7 cellular contexts compared by ENCODE assay signal in genomic region chr20:50815162-50815989, GRCh38. TPM values are rescaled to one million over a fixed set of nuclear protein-coding genes. Genes with fewer than 3 reads are reported as not detected.
DNase-seq lines count a peak whose midpoint lies in the region; ATAC-seq and TF ChIP-seq lines count a peak whose summit lies in the region.

No MANE protein-coding gene starts in this region.

- ATAC-seq in GM18858 (IDR thresholded peaks at IDR 0.05; ENCODE audit: unreplicated experiment) (peak; percentile 43), HG02885 (IDR thresholded peaks at IDR 0.05; ENCODE audit: poor library complexity, unreplicated experiment) (peak; percentile 57), T-helper 17 cell (no peak), mucosa of descending colon (peak; percentile 26)

- H3K27me3 Mint-ChIP-seq in T-helper 17 cell: no peaks in the 10 kb centered on the region

- no peak overlapping the region for H3K27ac Mint-ChIP-seq in T-helper 17 cell

- H3K36me3 ChIP-seq in mucosa of descending colon (ENCODE audit: low read depth): no peaks in the 10 kb centered on the region

- peak overlapping the region; percentile 50 for H3K4me3 Mint-ChIP-seq in T-helper 17 cell

- intact Hi-C loops in mucosa of descending colon (cut with DNase I, micrococcal nuclease): no loop called here

- no peak overlapping the region for H3K4me3 ChIP-seq in mucosa of descending colon

- peaks cover 26% of the 10 kb centered on the region for H3K4me1 Mint-ChIP-seq in T-helper 17 cell

- DNase-seq in T-helper 17 cell: no peak
- no peak for DNase-seq in mucosa of descending colon
- no peak for DNase-seq in NOMO-1 treated with DMSO at 0.1 percent for 48 hours (lab: John Stamatoyannopoulos, UW; ENCODE audit: unreplicated experiment)
- no peak for DNase-seq in activated gamma-delta T cell treated with Interleukin-2 at 50 U/mL for 16 hours
- no peak for DNase-seq in MV-4-11 (lab: John Stamatoyannopoulos, UW)

- TF ChIP-seq CTCF in mucosa of descending colon (IDR thresholded peaks at IDR 0.05): no peak

- H3K4me1 ChIP-seq in mucosa of descending colon (ENCODE audit: low read depth): no peaks in the 10 kb centered on the region

- H3K36me3 Mint-ChIP-seq in T-helper 17 cell (ENCODE audit: low read depth): peaks cover 7% of the 10 kb centered on the region

- no peaks in the 10 kb centered on the region for H3K9me3 ChIP-seq in T-helper 17 cell (ENCODE audit: control insufficient read depth, low read length, poor library complexity, severe bottlenecking)
- H3K9me3 ChIP-seq in mucosa of descending colon: no peaks in the 10 kb centered on the region

RNA-seq across cellular contexts. Expression of gene BCAS4, which starts 20.5 kb away (rescaled TPM):
- total RNA-seq in T-helper 17 cell (1 to 10 TPM; 8.0 to 8.5 TPM), mucosa of descending colon (1 to 10 TPM; 1.9 to 5.6 (median 2.9) TPM)
